In genomic region chr3:9647450-9647849, GRCh38 we compare ENCODE assay signal across 1 cellular context.
TF ChIP-seq lines count a peak whose summit lies in the region.

No MANE protein-coding gene starts in this region.

TF ChIP-seq in K562, 482 proteins besides CTCF, POLR2A, EP300 and RAD21 (continued from another document and continues in another):
- TF ChIP-seq, protein P1, sequence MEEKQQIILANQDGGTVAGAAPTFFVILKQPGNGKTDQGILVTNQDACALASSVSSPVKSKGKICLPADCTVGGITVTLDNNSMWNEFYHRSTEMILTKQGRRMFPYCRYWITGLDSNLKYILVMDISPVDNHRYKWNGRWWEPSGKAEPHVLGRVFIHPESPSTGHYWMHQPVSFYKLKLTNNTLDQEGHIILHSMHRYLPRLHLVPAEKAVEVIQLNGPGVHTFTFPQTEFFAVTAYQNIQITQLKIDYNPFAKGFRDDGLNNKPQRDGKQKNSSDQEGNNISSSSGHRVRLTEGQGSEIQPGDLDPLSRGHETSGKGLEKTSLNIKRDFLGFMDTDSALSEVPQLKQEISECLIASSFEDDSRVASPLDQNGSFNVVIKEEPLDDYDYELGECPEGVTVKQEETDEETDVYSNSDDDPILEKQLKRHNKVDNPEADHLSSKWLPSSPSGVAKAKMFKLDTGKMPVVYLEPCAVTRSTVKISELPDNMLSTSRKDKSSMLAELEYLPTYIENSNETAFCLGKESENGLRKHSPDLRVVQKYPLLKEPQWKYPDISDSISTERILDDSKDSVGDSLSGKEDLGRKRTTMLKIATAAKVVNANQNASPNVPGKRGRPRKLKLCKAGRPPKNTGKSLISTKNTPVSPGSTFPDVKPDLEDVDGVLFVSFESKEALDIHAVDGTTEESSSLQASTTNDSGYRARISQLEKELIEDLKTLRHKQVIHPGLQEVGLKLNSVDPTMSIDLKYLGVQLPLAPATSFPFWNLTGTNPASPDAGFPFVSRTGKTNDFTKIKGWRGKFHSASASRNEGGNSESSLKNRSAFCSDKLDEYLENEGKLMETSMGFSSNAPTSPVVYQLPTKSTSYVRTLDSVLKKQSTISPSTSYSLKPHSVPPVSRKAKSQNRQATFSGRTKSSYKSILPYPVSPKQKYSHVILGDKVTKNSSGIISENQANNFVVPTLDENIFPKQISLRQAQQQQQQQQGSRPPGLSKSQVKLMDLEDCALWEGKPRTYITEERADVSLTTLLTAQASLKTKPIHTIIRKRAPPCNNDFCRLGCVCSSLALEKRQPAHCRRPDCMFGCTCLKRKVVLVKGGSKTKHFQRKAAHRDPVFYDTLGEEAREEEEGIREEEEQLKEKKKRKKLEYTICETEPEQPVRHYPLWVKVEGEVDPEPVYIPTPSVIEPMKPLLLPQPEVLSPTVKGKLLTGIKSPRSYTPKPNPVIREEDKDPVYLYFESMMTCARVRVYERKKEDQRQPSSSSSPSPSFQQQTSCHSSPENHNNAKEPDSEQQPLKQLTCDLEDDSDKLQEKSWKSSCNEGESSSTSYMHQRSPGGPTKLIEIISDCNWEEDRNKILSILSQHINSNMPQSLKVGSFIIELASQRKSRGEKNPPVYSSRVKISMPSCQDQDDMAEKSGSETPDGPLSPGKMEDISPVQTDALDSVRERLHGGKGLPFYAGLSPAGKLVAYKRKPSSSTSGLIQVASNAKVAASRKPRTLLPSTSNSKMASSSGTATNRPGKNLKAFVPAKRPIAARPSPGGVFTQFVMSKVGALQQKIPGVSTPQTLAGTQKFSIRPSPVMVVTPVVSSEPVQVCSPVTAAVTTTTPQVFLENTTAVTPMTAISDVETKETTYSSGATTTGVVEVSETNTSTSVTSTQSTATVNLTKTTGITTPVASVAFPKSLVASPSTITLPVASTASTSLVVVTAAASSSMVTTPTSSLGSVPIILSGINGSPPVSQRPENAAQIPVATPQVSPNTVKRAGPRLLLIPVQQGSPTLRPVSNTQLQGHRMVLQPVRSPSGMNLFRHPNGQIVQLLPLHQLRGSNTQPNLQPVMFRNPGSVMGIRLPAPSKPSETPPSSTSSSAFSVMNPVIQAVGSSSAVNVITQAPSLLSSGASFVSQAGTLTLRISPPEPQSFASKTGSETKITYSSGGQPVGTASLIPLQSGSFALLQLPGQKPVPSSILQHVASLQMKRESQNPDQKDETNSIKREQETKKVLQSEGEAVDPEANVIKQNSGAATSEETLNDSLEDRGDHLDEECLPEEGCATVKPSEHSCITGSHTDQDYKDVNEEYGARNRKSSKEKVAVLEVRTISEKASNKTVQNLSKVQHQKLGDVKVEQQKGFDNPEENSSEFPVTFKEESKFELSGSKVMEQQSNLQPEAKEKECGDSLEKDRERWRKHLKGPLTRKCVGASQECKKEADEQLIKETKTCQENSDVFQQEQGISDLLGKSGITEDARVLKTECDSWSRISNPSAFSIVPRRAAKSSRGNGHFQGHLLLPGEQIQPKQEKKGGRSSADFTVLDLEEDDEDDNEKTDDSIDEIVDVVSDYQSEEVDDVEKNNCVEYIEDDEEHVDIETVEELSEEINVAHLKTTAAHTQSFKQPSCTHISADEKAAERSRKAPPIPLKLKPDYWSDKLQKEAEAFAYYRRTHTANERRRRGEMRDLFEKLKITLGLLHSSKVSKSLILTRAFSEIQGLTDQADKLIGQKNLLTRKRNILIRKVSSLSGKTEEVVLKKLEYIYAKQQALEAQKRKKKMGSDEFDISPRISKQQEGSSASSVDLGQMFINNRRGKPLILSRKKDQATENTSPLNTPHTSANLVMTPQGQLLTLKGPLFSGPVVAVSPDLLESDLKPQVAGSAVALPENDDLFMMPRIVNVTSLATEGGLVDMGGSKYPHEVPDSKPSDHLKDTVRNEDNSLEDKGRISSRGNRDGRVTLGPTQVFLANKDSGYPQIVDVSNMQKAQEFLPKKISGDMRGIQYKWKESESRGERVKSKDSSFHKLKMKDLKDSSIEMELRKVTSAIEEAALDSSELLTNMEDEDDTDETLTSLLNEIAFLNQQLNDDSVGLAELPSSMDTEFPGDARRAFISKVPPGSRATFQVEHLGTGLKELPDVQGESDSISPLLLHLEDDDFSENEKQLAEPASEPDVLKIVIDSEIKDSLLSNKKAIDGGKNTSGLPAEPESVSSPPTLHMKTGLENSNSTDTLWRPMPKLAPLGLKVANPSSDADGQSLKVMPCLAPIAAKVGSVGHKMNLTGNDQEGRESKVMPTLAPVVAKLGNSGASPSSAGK (IDR thresholded peaks at IDR 0.05): no peak
- TF ChIP-seq, protein P2, sequence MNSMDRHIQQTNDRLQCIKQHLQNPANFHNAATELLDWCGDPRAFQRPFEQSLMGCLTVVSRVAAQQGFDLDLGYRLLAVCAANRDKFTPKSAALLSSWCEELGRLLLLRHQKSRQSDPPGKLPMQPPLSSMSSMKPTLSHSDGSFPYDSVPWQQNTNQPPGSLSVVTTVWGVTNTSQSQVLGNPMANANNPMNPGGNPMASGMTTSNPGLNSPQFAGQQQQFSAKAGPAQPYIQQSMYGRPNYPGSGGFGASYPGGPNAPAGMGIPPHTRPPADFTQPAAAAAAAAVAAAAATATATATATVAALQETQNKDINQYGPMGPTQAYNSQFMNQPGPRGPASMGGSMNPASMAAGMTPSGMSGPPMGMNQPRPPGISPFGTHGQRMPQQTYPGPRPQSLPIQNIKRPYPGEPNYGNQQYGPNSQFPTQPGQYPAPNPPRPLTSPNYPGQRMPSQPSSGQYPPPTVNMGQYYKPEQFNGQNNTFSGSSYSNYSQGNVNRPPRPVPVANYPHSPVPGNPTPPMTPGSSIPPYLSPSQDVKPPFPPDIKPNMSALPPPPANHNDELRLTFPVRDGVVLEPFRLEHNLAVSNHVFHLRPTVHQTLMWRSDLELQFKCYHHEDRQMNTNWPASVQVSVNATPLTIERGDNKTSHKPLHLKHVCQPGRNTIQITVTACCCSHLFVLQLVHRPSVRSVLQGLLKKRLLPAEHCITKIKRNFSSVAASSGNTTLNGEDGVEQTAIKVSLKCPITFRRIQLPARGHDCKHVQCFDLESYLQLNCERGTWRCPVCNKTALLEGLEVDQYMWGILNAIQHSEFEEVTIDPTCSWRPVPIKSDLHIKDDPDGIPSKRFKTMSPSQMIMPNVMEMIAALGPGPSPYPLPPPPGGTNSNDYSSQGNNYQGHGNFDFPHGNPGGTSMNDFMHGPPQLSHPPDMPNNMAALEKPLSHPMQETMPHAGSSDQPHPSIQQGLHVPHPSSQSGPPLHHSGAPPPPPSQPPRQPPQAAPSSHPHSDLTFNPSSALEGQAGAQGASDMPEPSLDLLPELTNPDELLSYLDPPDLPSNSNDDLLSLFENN (IDR thresholded peaks at IDR 0.05; ENCODE audit: low read depth in 2 of 2, low read length in 2 of 2): no peak
- TF ChIP-seq ZNF518B (CRISPR knock-in tag; IDR thresholded peaks at IDR 0.05) (no peak), ID3 (CRISPR knock-in tag; IDR thresholded peaks at IDR 0.05) (no peak), ID3 (tag; IDR thresholded peaks at IDR 0.05) (no peak), SRF (CRISPR knock-in tag; IDR thresholded peaks at IDR 0.05) (no peak), THRAP3 (IDR thresholded peaks at IDR 0.05; ENCODE audit: borderline replicate concordance) (0 out of 2 replicates have a peak, but pooled peaks have one; percentile 56), DACH1 (IDR thresholded peaks at IDR 0.05; ENCODE audit: partially characterized antibody) (no peak), SRSF7 (optimal IDR thresholded peaks at IDR 0.05; ENCODE audit: low read depth, low read length) (no peak), ZNF384 (IDR thresholded peaks at IDR 0.05; ENCODE audit: low read depth, low read length) (0 out of 2 replicates have a peak, but pooled peaks have one; percentile 6), EGR1 (conservative IDR thresholded peaks at IDR 0.05) (no peak), USF2 (CRISPR knock-in tag; IDR thresholded peaks at IDR 0.05) (no peak), ZNF445 (CRISPR knock-in tag; IDR thresholded peaks at IDR 0.05; ENCODE audit: low read depth) (no peak), ZZZ3 (IDR thresholded peaks at IDR 0.05) (no peak)
- TF ChIP-seq, protein P3, sequence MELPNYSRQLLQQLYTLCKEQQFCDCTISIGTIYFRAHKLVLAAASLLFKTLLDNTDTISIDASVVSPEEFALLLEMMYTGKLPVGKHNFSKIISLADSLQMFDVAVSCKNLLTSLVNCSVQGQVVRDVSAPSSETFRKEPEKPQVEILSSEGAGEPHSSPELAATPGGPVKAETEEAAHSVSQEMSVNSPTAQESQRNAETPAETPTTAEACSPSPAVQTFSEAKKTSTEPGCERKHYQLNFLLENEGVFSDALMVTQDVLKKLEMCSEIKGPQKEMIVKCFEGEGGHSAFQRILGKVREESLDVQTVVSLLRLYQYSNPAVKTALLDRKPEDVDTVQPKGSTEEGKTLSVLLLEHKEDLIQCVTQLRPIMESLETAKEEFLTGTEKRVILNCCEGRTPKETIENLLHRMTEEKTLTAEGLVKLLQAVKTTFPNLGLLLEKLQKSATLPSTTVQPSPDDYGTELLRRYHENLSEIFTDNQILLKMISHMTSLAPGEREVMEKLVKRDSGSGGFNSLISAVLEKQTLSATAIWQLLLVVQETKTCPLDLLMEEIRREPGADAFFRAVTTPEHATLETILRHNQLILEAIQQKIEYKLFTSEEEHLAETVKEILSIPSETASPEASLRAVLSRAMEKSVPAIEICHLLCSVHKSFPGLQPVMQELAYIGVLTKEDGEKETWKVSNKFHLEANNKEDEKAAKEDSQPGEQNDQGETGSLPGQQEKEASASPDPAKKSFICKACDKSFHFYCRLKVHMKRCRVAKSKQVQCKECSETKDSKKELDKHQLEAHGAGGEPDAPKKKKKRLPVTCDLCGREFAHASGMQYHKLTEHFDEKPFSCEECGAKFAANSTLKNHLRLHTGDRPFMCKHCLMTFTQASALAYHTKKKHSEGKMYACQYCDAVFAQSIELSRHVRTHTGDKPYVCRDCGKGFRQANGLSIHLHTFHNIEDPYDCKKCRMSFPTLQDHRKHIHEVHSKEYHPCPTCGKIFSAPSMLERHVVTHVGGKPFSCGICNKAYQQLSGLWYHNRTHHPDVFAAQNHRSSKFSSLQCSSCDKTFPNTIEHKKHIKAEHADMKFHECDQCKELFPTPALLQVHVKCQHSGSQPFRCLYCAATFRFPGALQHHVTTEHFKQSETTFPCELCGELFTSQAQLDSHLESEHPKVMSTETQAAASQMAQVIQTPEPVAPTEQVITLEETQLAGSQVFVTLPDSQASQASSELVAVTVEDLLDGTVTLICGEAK (IDR thresholded peaks at IDR 0.05): no peak
- TF ChIP-seq, protein P3 (CRISPR knock-in tag; IDR thresholded peaks at IDR 0.05): no peak
